Comparison of ENCODE assay signal across 1 cellular context in genomic region chr12:7829737-7830136, GRCh38. TPM values are rescaled to one million over a fixed set of nuclear protein-coding genes. Genes with fewer than 3 reads are reported as not detected.
"Had no signal": no experiment of that assay in that cellular context is flagged by ENCODE, and none has a peak within 500 bp of the region (broad histone marks: within the 10 kb centered on the region; RNA-seq: fewer than 3 reads in every experiment).

No MANE protein-coding gene starts in this region.

RNA-seq across cellular contexts. Expression of gene NANOG, which starts 40.5 kb away (rescaled TPM):
- total RNA-seq: HT-29 had no signal

RNA-seq across cellular contexts. Expression of gene SLC2A14, which starts 43.0 kb away (rescaled TPM):
- total RNA-seq: HT-29 had no signal
